In the genomic region with DNA sequence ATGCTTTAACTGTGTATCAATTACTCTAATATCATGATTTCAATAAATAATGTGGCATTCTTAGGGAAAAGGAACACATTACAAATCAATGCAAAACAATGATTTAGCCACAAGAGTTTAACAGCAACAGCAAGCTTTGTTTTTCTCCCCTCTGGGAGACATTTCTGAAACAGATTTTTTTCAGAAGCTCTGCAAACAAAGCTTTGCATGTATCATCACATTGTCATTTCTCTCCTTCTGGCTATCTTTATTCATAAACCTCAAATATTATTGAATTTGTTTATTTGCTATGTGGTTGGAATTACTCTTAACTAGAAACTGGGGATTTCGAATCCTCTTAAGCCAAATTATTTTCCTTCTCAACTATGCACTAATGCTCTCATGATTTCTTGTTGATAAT, we compare ENCODE assay signal across 16 cellular contexts.
DNase-seq lines count a peak whose midpoint lies in the region; ATAC-seq and TF ChIP-seq lines count a peak whose summit lies in the region.
"Had no signal": no experiment of that assay in that cellular context is flagged by ENCODE, and none has a peak within 500 bp of the region (broad histone marks: within the 10 kb centered on the region; RNA-seq: fewer than 3 reads in every experiment).

No MANE protein-coding gene starts in this region.

- no peaks in the 10 kb centered on the region for H3K27me3 Mint-ChIP-seq in Calu3 (ENCODE audit: unreplicated experiment)
- H3K27me3 Mint-ChIP-seq: CD4-positive, CD25-positive, alpha-beta regulatory T cell; CD8-positive, alpha-beta memory T cell had no signal

- H3K4me3 Mint-ChIP-seq in Calu3 (ENCODE audit: low read depth, unreplicated experiment) = no peak overlapping the region
- H3K4me3 Mint-ChIP-seq: CD4-positive, CD25-positive, alpha-beta regulatory T cell; CD8-positive, alpha-beta memory T cell had no signal

- no peak for TF ChIP-seq CTCF in Calu3 (IDR thresholded peaks at IDR 0.05; ENCODE audit: unreplicated experiment)

- no peak for ATAC-seq in sciatic nerve
- ATAC-seq: GM12878 had no signal

- DNase-seq in Calu3 (no peak), NCI-H526 (lab: John Stamatoyannopoulos, UW) (peak; percentile 31 to 55), globus pallidus (ENCODE audit: low spot score) (peak; percentile 21), sciatic nerve (ENCODE audit: low spot score) (no peak)
- no peak for DNase-seq in activated CD4-positive, alpha-beta T cell treated with anti-CD3 and anti-CD28 coated beads, Interleukin-2, amount 50 U/mL, for 48 hours
- DNase-seq in activated CD8-positive, alpha-beta memory T cell treated with anti-CD3 and anti-CD28 coated beads for 24 hours = no peak
- DNase-seq: ACHN; BE2C; C1 segment of cervical spinal cord; CD4-positive, CD25-positive, alpha-beta regulatory T cell; CD8-positive, alpha-beta memory T cell; COR-L47; DMS153; DND-41; EL had no signal

- H3K9me3 Mint-ChIP-seq in Calu3 (ENCODE audit: low read depth, unreplicated experiment) = no peaks in the 10 kb centered on the region

- H3K27ac Mint-ChIP-seq in Calu3 (ENCODE audit: unreplicated experiment) = peak overlapping the region; percentile 38
- H3K27ac Mint-ChIP-seq: CD4-positive, CD25-positive, alpha-beta regulatory T cell had no signal

- BruUV-seq in Calu3 (replicated peaks; lab: Mats Ljungman, UMichigan) = no TSS peak

- peaks cover 36% of the 10 kb centered on the region for H3K4me1 Mint-ChIP-seq in Calu3 (ENCODE audit: low read depth, unreplicated experiment)
- H3K4me1 Mint-ChIP-seq: CD4-positive, CD25-positive, alpha-beta regulatory T cell; CD8-positive, alpha-beta memory T cell had no signal

- CTCF ChIA-PET in Calu3 (lab: Charles Lee) = no interaction called here

- peaks cover 9% of the 10 kb centered on the region for H3K36me3 Mint-ChIP-seq in Calu3 (ENCODE audit: insufficient read depth, unreplicated experiment)
- H3K36me3 Mint-ChIP-seq: CD4-positive, CD25-positive, alpha-beta regulatory T cell; CD8-positive, alpha-beta memory T cell had no signal

- intact Hi-C loops in Calu3 (cut with micrococcal nuclease; ENCODE audit: unreplicated experiment) = no loop called here
- intact Hi-C loops in sciatic nerve (cut with DNase I) = no loop called here

Comparison
In these comparisons a context has a peak if more than half of its experiments do, and no peak if none do; other contexts are left out.
1. DNase-seq: peak in NCI-H526 (2 of 2) and globus pallidus (single experiment); none in Calu3 (single experiment), activated CD4-positive, alpha-beta T cell treated with anti-CD3 and anti-CD28 coated beads, Interleukin-2, amount 50 U/mL, for 48 hours (0 of 2), activated CD8-positive, alpha-beta memory T cell treated with anti-CD3 and anti-CD28 coated beads for 24 hours (single experiment) and sciatic nerve (single experiment).